ENCODE assay signal across 11 cellular contexts in the genomic region with DNA sequence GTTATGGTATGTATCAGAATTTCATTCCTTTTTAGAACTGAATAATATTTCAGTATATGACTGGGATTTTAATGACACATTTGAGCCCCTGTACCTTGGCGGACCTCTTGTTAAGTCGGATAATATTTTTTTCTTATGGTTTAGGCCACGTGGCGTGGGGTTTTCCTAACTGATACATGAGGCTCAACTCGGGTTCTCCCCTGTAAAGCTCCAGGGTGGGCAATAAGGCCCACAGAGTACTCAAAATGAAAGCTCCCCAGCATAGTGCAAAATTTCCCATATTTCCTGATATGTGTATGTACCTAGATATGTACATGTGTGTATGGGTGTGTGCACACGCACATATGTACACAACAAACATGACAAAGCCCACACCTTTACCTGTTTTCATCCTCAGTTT.
"Had no signal": no experiment of that assay in that cellular context is flagged by ENCODE, and none has a peak within 500 bp of the region (broad histone marks: within the 10 kb centered on the region; RNA-seq: fewer than 3 reads in every experiment).

No MANE protein-coding gene starts in this region.

- H3K4me3 ChIP-seq: ascending aorta, dorsolateral prefrontal cortex, lower lobe of right lung, right atrium auricular region, skin epidermis, transverse colon had no signal

- DNase-seq: activated gamma-delta T cell; activated T-cell treated with anti-CD3 and anti-CD28 coated beads, Interleukin-2, amount 50 U/mL, for 48 hours; dorsolateral prefrontal cortex; lower lobe of right lung; naive B cell; posterior cingulate gyrus; substantia nigra; transverse colon had no signal

- H3K27me3 Mint-ChIP-seq: naive B cell had no signal

- ATAC-seq: lower lobe of right lung had no signal
